Comparison of ENCODE assay signal across 8 cellular contexts in genomic region chr17:43832976-43833829, GRCh38. TPM values are rescaled to one million over a fixed set of nuclear protein-coding genes. Genes with fewer than 3 reads are reported as not detected.
DNase-seq lines count a peak whose midpoint lies in the region; ATAC-seq and TF ChIP-seq lines count a peak whose summit lies in the region.

Gene MPP3 (minus strand): TSS chr17:43833146. CDS start chr17:43831906, 1,240 bp downstream.

- ATAC-seq in HG03378 (IDR thresholded peaks at IDR 0.05; ENCODE audit: unreplicated experiment) = no peak

- H3K27ac ChIP-seq in H9 (ENCODE audit: insufficient read length, low read depth, low read length) (no peak within 1 kb of the TSS), muscle layer of duodenum (ENCODE audit: low read length) (no peak within 1 kb of the TSS), stomach smooth muscle (ENCODE audit: low read length) (peak within 1 kb of the TSS; percentile 2)

- H2BK120ac ChIP-seq in H9 (ENCODE audit: low read depth, low read length, poor library complexity, severe bottlenecking) = no peak within 1 kb of the TSS

- no peak within 1 kb of the TSS for H3K27ac Mint-ChIP-seq in H9

- DNase-seq in ACHN = peak; percentile 90
- DNase-seq in H9 = peak; percentile 68
- no peak for DNase-seq in NT2/D1 (ENCODE audit: low read depth, low spot score)
- peak; percentile 23 for DNase-seq in activated T-helper 9 cell treated with anti-CD3 and anti-CD28 coated beads, Interleukin-2, amount 50 U/mL, for 16 hours (ENCODE audit: low read depth)
- DNase-seq in fibroblast of mammary gland (ENCODE audit: low read depth) = peak; percentile 60

- peaks cover 4% of the 10 kb centered on the region for H3K23me2 ChIP-seq in H9 (ENCODE audit: insufficient read length, low read depth, low read length, poor library complexity, severe bottlenecking)

- peaks cover 48% of the 10 kb centered on the region for H3K27me3 Mint-ChIP-seq in H9 (ENCODE audit: low read depth)

- H2BK5ac ChIP-seq in H9 (ENCODE audit: insufficient read length, low read length) = no peak within 1 kb of the TSS

- no peaks in the 10 kb centered on the region for H3K79me1 ChIP-seq in H9 (ENCODE audit: insufficient read depth, low read depth, low read length, poor library complexity, severe bottlenecking)

- no peak within 1 kb of the TSS for H4K91ac ChIP-seq in H9 (ENCODE audit: insufficient read length, low read depth, low read length)

- peak within 1 kb of the TSS; percentile 37 for H3K4me2 ChIP-seq in H9 (ENCODE audit: insufficient read depth, insufficient read length, low read length)

- H4K5ac ChIP-seq in H9 (ENCODE audit: insufficient read length, low read depth, low read length) = no peak within 1 kb of the TSS

- no peak within 1 kb of the TSS for H3K4ac ChIP-seq in H9 (ENCODE audit: low read depth, low read length)

- H4K20me1 ChIP-seq in H9 (ENCODE audit: control insufficient read depth, insufficient read depth, insufficient read length) = no peaks in the 10 kb centered on the region

- H3K9me3 Mint-ChIP-seq in H9 = peaks cover 11 to 14% of the 10 kb centered on the region in 2 experiments

- H2BK15ac ChIP-seq in H9 (ENCODE audit: low read depth, low read length) = no peak within 1 kb of the TSS

- no peaks in the 10 kb centered on the region for H3K79me2 ChIP-seq in H9 (ENCODE audit: insufficient read depth, low read length)

- H3K18ac ChIP-seq in H9 (ENCODE audit: insufficient read length, low read depth, low read length) = no peak within 1 kb of the TSS

- H3K27me3 ChIP-seq in H9 (ENCODE audit: insufficient read depth, low read length) (peaks cover 6% of the 10 kb centered on the region; the same call in 1 of the 2 replicates), NT2/D1 (ENCODE audit: insufficient read depth, insufficient read length) (peaks cover 16% of the 10 kb centered on the region), muscle layer of duodenum (ENCODE audit: low read depth, low read length) (no peaks in the 10 kb centered on the region), stomach smooth muscle (ENCODE audit: control insufficient read depth in 1 of 2, insufficient read depth in 2 of 2, low read length in 2 of 2) (no peaks in the 10 kb centered on the region)

- H3K4me1 ChIP-seq in H9 (ENCODE audit: insufficient read depth, low read length) (no peaks in the 10 kb centered on the region), NT2/D1 (ENCODE audit: insufficient read depth, insufficient read length) (peaks cover 11% of the 10 kb centered on the region), muscle layer of duodenum (ENCODE audit: control insufficient read depth in 1 of 2, insufficient read depth in 2 of 2, low read length in 2 of 2) (peaks cover 0 to 15% of the 10 kb centered on the region in 2 donors), stomach smooth muscle (ENCODE audit: control insufficient read depth, insufficient read depth, low read length) (peaks cover 15% of the 10 kb centered on the region)

- H2AFZ ChIP-seq in H9 (ENCODE audit: low read length) = no peak within 1 kb of the TSS

- H3K36me3 Mint-ChIP-seq in H9 (ENCODE audit: insufficient read depth in 1 of 3, low read depth in 3 of 3) = peaks cover 8 to 24% (median 8%) of the 10 kb centered on the region in 3 experiments

- H4K8ac ChIP-seq in H9 (replicated peaks; ENCODE audit: insufficient read length, low read depth, low read length) = no peak within 1 kb of the TSS

- TF ChIP-seq CTCF in H9 (conservative IDR thresholded peaks at IDR 0.05) (no peak), fibroblast of mammary gland (conservative IDR thresholded peaks at IDR 0.05; ENCODE audit: control insufficient read depth, insufficient read depth, low read depth, low read length) (no peak)

- no peak within 1 kb of the TSS for H3K56ac ChIP-seq in H9 (ENCODE audit: insufficient read length, low read depth, low read length)

- no peak within 1 kb of the TSS for H3K23ac ChIP-seq in H9 (ENCODE audit: insufficient read length, low read depth, low read length)

- no peak within 1 kb of the TSS for H2BK20ac ChIP-seq in H9 (ENCODE audit: low read depth, low read length, poor library complexity, severe bottlenecking)

- whole genome bisulfite sequencing in H9 (ENCODE audit: extremely low coverage, insufficient read length, low lambda C conversion rate) = no CpG with 5 or more reads among the region's 87 CpGs

- H3K9me3 ChIP-seq in H9 (ENCODE audit: control insufficient read depth, low read depth, low read length) (no peaks in the 10 kb centered on the region), NT2/D1 (ENCODE audit: insufficient read depth, low read length) (peaks cover 11% of the 10 kb centered on the region), muscle layer of duodenum (ENCODE audit: control insufficient read depth in 1 of 2, low read length in 2 of 2) (no peaks in the 10 kb centered on the region), stomach smooth muscle (ENCODE audit: control insufficient read depth in 2 of 2, low read length in 2 of 2) (no peaks in the 10 kb centered on the region)

- H3K4me3 ChIP-seq in NT2/D1 (ENCODE audit: insufficient read length, low read depth) (peak within 1 kb of the TSS; percentile 70), fibroblast of mammary gland (ENCODE audit: control insufficient read depth, low read depth, low read length) (peak within 1 kb of the TSS; percentile 53), muscle layer of duodenum (ENCODE audit: low read depth in 1 of 2, low read length in 2 of 2) (peak within 1 kb of the TSS; percentile 59 to 68), stomach smooth muscle (ENCODE audit: low read length in 2 of 2) (peak within 1 kb of the TSS; percentile 69 to 75)

- H3K9ac ChIP-seq in H9 (ENCODE audit: extremely low read depth, insufficient read length, low read length) = no peak within 1 kb of the TSS
- peak within 1 kb of the TSS; percentile 81 for H3K9ac ChIP-seq in NT2/D1 (ENCODE audit: insufficient read length, low read depth)
- peak within 1 kb of the TSS; percentile 57 to 60 for H3K9ac ChIP-seq in stomach smooth muscle (ENCODE audit: low read length in 2 of 2)

- no peak within 1 kb of the TSS for H2AK5ac ChIP-seq in H9 (ENCODE audit: insufficient read length, low read length)

- no peak within 1 kb of the TSS for H3T11ph ChIP-seq in H9 (ENCODE audit: low read length)

- peaks cover 16 to 23% of the 10 kb centered on the region in 2 experiments for H3K4me1 Mint-ChIP-seq in H9

- no peak within 1 kb of the TSS for H2BK12ac ChIP-seq in H9 (ENCODE audit: insufficient read length, low read depth, low read length)

- no peak within 1 kb of the TSS for H3K14ac ChIP-seq in H9 (ENCODE audit: insufficient read depth, low read length)

- peaks cover 37% of the 10 kb centered on the region for H3K36me3 ChIP-seq in NT2/D1 (ENCODE audit: insufficient read depth, insufficient read length, low read length)
- H3K36me3 ChIP-seq in muscle layer of duodenum (ENCODE audit: control insufficient read depth in 1 of 2, insufficient read depth in 2 of 2, low read length in 2 of 2) = peaks cover 8% of the 10 kb centered on the region in 2 donors
- H3K36me3 ChIP-seq in stomach smooth muscle (ENCODE audit: control insufficient read depth in 2 of 2, insufficient read depth in 2 of 2, low read length in 2 of 2) = peaks cover 0 to 14% of the 10 kb centered on the region in 2 donors

- H3K4me3 Mint-ChIP-seq in H9 = peak within 1 kb of the TSS; percentile 79 to 91

- in situ Hi-C loops in ACHN (cut with HindIII; ENCODE audit: low pct_ligation_motif_present, low pct_unique_long_range_greater_than_20kb, low sequenced_read_pairs) = no loop called here

RNA-seq across cellular contexts. Expression of gene MPP3, which starts in this region (rescaled TPM):
- 5.7 and 6.9 TPM in 2 replicates for total RNA-seq in H9 (2021)
